ENCODE assay signal across 8 cellular contexts in the genomic region with DNA sequence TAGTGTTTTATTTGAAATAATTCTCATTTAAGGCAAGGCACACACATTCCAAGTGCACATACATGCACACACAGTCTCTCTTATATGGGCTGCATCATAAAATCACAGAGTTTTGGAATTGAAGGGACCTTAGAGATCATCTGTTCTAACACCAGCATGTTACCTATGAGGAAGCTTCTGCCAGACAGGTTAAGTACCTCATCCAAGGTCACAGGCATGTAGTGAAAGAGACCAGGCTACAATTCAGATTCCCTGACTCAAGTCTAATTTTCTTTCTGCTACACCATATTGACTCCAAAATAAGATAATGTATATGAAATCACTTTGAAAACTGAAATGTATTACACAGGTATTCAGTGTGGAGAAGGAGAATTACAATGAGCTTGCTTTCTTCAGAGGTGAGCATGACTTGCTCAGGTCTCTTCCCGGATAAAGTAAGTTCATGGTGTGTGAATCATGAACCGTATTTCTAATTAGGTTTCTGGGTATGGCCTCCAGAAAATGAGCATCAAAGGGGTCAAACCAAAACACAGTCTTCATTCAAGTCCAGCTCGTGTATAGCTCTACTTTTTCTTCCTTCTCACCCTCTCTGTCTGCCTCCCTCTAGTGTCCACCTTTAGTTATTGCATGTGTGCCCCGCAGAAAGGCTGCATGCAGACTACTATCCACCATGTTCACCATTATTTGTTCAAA.
DNase-seq lines count a peak whose midpoint lies in the region; ATAC-seq and TF ChIP-seq lines count a peak whose summit lies in the region.

No MANE protein-coding gene starts in this region.

- no TSS peak for BruUV-seq in Calu3 (replicated peaks; lab: Mats Ljungman, UMichigan)

- H3K4me3 Mint-ChIP-seq in Calu3 (ENCODE audit: low read depth, unreplicated experiment), result no peak overlapping the region

- H3K27ac ChIP-seq in ascending aorta, result no peak overlapping the region
- no peak overlapping the region for H3K27ac ChIP-seq in hepatocyte

- no peaks in the 10 kb centered on the region for H3K9me3 Mint-ChIP-seq in Calu3 (ENCODE audit: low read depth, unreplicated experiment)

- H3K36me3 ChIP-seq in ascending aorta, result no peaks in the 10 kb centered on the region
- no peaks in the 10 kb centered on the region for H3K36me3 ChIP-seq in hepatocyte (replicated peaks; ENCODE audit: insufficient read depth, low read depth)

- H2AFZ ChIP-seq in hepatocyte, result no peak overlapping the region

- H3K9me3 ChIP-seq in ascending aorta (no peaks in the 10 kb centered on the region), hepatocyte (ENCODE audit: low read depth) (no peaks in the 10 kb centered on the region)

- no peaks in the 10 kb centered on the region for H3K4me1 ChIP-seq in ascending aorta
- no peaks in the 10 kb centered on the region for H3K4me1 ChIP-seq in hepatocyte (ENCODE audit: insufficient read depth)

- no peak overlapping the region for H3K27ac Mint-ChIP-seq in Calu3 (ENCODE audit: unreplicated experiment)

- intact Hi-C loops in Calu3 (cut with micrococcal nuclease; ENCODE audit: unreplicated experiment), result loop anchor here (1.0 to 10.0 kb wide), 3 partner anchors 130 to 660 kb away; no protein-coding TSS in a partner anchor
- intact Hi-C loops in ascending aorta (cut with DNase I), result loop anchor here (1.0 to 5.0 kb wide), 3 partner anchors 412 to 837 kb away; partner anchors contain the start of genes FNTB and FUT8

- CTCF ChIA-PET in Calu3 (lab: Charles Lee), result interaction anchor here (0.5 to 1.3 kb wide), 17 partner anchors 8 to 659 kb away, joined by 3 to 60 read pairs (median 3); no protein-coding TSS in a partner anchor

- H3K27me3 ChIP-seq in ascending aorta (no peaks in the 10 kb centered on the region), hepatocyte (peaks cover 57% of the 10 kb centered on the region)

- H3K36me3 Mint-ChIP-seq in Calu3 (ENCODE audit: insufficient read depth, unreplicated experiment), result no peaks in the 10 kb centered on the region

- DNase-seq in Calu3 (peak; percentile 67), NCI-H1092 treated with DMSO at 0.1 percent for 48 hours (lab: John Stamatoyannopoulos, UW) (peak; percentile 89), T-helper 1 cell (peak in 4 of 5 donors; percentile 15 to 79 (median 44)), ascending aorta (ENCODE audit: low spot score in 2 of 2) (no peak), hepatocyte (ENCODE audit: low spot score) (peak; percentile 85)
- DNase-seq in stimulated activated CD4-positive, alpha-beta T cell treated with anti-CD3 and anti-CD28 coated beads, Interleukin-12 subunit alpha, Interleukin-12 subunit beta, amount 100 ng/mL, for 4 hours, result peak; percentile 37

- H3K9me2 ChIP-seq in hepatocyte (replicated peaks; ENCODE audit: insufficient read depth), result no peaks in the 10 kb centered on the region

- ATAC-seq in GM21786 (IDR thresholded peaks at IDR 0.05; ENCODE audit: unreplicated experiment), result peak; percentile 50
- no peak for ATAC-seq in GM21528 (IDR thresholded peaks at IDR 0.05; ENCODE audit: low FRiP score, unreplicated experiment)

- WGBS in hepatocyte (ENCODE audit: low lambda C conversion rate, missing lambda C conversion rate), result 38% methylated on average over 4 of the region's 4 CpGs

- TF ChIP-seq CTCF in Calu3 (IDR thresholded peaks at IDR 0.05; ENCODE audit: unreplicated experiment), result peak; percentile 78
- TF ChIP-seq CTCF in ascending aorta (IDR thresholded peaks at IDR 0.05), result peak; percentile 66 to 89 (median 77)
- TF ChIP-seq CTCF in hepatocyte (IDR thresholded peaks at IDR 0.05; ENCODE audit: poor library complexity), result peak; percentile 96

- H4K20me1 ChIP-seq in hepatocyte (ENCODE audit: insufficient read depth, poor library complexity, severe bottlenecking), result no peaks in the 10 kb centered on the region

- no peaks in the 10 kb centered on the region for H3K79me2 ChIP-seq in hepatocyte

- H3K4me3 ChIP-seq in ascending aorta (no peak overlapping the region), hepatocyte (no peak overlapping the region)

- H3K27me3 Mint-ChIP-seq in Calu3 (ENCODE audit: unreplicated experiment), result peaks cover 38% of the 10 kb centered on the region

- no peaks in the 10 kb centered on the region for H3K4me1 Mint-ChIP-seq in Calu3 (ENCODE audit: low read depth, unreplicated experiment)

- no peak overlapping the region for H3K4me2 ChIP-seq in hepatocyte

Comparison
In these comparisons a context has a peak if more than half of its experiments do, and no peak if none do; other contexts are left out.
1. DNase-seq: peak in Calu3 (single experiment), NCI-H1092 treated with DMSO at 0.1 percent for 48 hours (single experiment), T-helper 1 cell (4 of 5), hepatocyte (single experiment) and stimulated activated CD4-positive, alpha-beta T cell treated with anti-CD3 and anti-CD28 coated beads, Interleukin-12 subunit alpha, Interleukin-12 subunit beta, amount 100 ng/mL, for 4 hours (single experiment); none in ascending aorta (0 of 2).
2. Peak in every context shown above with its lines, with median percentiles within 50 percentile points of each other: CTCF ChIP-seq.